1 cellular context compared by ENCODE assay signal in the genomic region with DNA sequence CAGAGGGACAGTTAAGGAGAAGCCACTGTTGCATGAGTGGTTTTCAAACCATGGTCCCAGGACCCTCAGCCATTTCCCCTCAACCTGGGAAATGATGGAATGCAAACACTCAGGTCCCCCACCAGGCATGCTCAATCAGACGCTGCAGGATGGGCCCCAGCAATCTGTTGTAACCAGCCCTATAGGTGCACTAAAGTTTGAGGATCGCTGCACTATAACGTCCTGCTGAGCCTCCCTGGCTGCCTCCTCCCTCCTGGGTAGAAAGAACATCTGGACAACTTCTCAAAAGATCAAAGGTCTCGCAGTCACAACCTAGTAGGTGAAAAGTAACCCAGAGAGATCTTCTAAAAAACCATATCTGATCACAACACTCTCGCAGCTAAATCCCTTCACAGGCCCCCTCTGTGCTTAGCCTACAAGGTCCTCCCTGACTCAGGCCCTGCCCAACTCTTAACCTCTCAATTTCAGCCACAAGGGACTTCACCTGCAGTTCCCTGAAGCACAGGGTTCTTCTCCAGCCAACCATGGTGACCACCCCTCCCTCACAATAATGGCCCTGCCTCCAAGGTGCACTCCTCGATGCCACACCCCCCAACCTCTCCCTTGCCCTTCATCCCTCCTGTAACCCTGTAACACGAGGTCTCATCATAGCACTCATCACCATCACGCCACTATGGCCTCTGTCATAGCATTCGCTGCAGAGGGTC.
TF ChIP-seq lines count a peak whose summit lies in the region.

No MANE protein-coding gene starts in this region.

TF ChIP-seq in GM12878, 131 proteins besides CTCF, POLR2A, EP300 and RAD21 (continued from another document and continues in another):
- TF ChIP-seq, protein P1, sequence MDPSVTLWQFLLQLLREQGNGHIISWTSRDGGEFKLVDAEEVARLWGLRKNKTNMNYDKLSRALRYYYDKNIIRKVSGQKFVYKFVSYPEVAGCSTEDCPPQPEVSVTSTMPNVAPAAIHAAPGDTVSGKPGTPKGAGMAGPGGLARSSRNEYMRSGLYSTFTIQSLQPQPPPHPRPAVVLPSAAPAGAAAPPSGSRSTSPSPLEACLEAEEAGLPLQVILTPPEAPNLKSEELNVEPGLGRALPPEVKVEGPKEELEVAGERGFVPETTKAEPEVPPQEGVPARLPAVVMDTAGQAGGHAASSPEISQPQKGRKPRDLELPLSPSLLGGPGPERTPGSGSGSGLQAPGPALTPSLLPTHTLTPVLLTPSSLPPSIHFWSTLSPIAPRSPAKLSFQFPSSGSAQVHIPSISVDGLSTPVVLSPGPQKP (IDR thresholded peaks at IDR 0.05; ENCODE audit: low read depth, low read length): no peak
- no peak for TF ChIP-seq SREBF2 (IDR thresholded peaks at IDR 0.05; ENCODE audit: low read length)
- no peak for TF ChIP-seq SP1 (IDR thresholded peaks at IDR 0.05; ENCODE audit: low read depth, low read length)
- TF ChIP-seq, protein P2, sequence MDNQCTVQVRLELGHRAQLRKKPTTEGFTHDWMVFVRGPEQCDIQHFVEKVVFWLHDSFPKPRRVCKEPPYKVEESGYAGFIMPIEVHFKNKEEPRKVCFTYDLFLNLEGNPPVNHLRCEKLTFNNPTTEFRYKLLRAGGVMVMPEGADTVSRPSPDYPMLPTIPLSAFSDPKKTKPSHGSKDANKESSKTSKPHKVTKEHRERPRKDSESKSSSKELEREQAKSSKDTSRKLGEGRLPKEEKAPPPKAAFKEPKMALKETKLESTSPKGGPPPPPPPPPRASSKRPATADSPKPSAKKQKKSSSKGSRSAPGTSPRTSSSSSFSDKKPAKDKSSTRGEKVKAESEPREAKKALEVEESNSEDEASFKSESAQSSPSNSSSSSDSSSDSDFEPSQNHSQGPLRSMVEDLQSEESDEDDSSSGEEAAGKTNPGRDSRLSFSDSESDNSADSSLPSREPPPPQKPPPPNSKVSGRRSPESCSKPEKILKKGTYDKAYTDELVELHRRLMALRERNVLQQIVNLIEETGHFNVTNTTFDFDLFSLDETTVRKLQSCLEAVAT (IDR thresholded peaks at IDR 0.05): no peak
- TF ChIP-seq MTA2 (IDR thresholded peaks at IDR 0.05; ENCODE audit: low read depth): peak; percentile 28; the same call in 1 of the 2 replicates
- no peak for TF ChIP-seq POLR2AphosphoS2 (IDR thresholded peaks at IDR 0.05; ENCODE audit: low read depth, low read length)
- TF ChIP-seq, protein P3, sequence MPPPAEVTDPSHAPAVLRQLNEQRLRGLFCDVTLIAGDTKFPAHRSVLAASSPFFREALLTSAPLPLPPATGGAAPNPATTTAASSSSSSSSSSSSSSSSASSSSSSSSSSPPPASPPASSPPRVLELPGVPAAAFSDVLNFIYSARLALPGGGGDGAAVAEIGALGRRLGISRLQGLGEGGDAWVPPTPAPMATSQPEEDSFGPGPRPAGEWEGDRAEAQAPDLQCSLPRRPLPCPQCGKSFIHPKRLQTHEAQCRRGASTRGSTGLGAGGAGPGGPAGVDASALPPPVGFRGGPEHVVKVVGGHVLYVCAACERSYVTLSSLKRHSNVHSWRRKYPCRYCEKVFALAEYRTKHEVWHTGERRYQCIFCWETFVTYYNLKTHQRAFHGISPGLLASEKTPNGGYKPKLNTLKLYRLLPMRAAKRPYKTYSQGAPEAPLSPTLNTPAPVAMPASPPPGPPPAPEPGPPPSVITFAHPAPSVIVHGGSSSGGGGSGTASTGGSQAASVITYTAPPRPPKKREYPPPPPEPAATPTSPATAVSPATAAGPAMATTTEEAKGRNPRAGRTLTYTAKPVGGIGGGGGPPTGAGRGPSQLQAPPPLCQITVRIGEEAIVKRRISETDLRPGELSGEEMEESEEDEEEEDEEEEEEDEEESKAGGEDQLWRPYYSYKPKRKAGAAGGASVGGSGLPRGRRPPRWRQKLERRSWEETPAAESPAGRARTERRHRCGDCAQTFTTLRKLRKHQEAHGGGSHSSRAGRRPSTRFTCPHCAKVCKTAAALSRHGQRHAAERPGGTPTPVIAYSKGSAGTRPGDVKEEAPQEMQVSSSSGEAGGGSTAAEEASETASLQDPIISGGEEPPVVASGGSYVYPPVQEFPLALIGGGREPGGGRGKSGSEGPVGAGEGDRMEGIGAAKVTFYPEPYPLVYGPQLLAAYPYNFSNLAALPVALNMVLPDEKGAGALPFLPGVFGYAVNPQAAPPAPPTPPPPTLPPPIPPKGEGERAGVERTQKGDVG (CRISPR knock-in tag; IDR thresholded peaks at IDR 0.05): no peak
- TF ChIP-seq, protein P4, sequence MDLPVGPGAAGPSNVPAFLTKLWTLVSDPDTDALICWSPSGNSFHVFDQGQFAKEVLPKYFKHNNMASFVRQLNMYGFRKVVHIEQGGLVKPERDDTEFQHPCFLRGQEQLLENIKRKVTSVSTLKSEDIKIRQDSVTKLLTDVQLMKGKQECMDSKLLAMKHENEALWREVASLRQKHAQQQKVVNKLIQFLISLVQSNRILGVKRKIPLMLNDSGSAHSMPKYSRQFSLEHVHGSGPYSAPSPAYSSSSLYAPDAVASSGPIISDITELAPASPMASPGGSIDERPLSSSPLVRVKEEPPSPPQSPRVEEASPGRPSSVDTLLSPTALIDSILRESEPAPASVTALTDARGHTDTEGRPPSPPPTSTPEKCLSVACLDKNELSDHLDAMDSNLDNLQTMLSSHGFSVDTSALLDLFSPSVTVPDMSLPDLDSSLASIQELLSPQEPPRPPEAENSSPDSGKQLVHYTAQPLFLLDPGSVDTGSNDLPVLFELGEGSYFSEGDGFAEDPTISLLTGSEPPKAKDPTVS (IDR thresholded peaks at IDR 0.05; ENCODE audit: low read depth, low read length): no peak
- no peak for TF ChIP-seq MYB (IDR thresholded peaks at IDR 0.05; ENCODE audit: borderline replicate concordance, low read depth, low read length)
- no peak for TF ChIP-seq CBFB (IDR thresholded peaks at IDR 0.05; ENCODE audit: low read depth)
- no peak for TF ChIP-seq EGR1 (IDR thresholded peaks at IDR 0.05; ENCODE audit: borderline replicate concordance in 1 of 2, low read depth in 2 of 2, low read length in 2 of 2)
- TF ChIP-seq POLR2AphosphoS5 (IDR thresholded peaks at IDR 0.05; ENCODE audit: low read length): no peak
- TF ChIP-seq IKZF2 (IDR thresholded peaks at IDR 0.05): 0 out of 4 replicates have a peak, but pooled peaks of 1 of the 2 experiments have one; percentile 43
- peak; percentile 63; the same call in 1 of the 2 replicates for TF ChIP-seq NFIC (IDR thresholded peaks at IDR 0.05; ENCODE audit: low read depth, low read length)
- TF ChIP-seq, protein P5, sequence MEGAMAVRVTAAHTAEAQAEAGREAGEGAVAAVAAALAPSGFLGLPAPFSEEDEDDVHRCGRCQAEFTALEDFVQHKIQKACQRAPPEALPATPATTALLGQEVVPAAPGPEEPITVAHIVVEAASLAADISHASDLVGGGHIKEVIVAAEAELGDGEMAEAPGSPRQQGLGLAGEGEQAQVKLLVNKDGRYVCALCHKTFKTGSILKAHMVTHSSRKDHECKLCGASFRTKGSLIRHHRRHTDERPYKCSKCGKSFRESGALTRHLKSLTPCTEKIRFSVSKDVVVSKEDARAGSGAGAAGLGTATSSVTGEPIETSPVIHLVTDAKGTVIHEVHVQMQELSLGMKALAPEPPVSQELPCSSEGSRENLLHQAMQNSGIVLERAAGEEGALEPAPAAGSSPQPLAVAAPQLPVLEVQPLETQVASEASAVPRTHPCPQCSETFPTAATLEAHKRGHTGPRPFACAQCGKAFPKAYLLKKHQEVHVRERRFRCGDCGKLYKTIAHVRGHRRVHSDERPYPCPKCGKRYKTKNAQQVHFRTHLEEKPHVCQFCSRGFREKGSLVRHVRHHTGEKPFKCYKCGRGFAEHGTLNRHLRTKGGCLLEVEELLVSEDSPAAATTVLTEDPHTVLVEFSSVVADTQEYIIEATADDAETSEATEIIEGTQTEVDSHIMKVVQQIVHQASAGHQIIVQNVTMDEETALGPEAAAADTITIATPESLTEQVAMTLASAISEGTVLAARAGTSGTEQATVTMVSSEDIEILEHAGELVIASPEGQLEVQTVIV (IDR thresholded peaks at IDR 0.05; ENCODE audit: borderline replicate concordance, partially characterized antibody): no peak
- TF ChIP-seq ZNF622 (IDR thresholded peaks at IDR 0.05): no peak
- TF ChIP-seq, protein P6, sequence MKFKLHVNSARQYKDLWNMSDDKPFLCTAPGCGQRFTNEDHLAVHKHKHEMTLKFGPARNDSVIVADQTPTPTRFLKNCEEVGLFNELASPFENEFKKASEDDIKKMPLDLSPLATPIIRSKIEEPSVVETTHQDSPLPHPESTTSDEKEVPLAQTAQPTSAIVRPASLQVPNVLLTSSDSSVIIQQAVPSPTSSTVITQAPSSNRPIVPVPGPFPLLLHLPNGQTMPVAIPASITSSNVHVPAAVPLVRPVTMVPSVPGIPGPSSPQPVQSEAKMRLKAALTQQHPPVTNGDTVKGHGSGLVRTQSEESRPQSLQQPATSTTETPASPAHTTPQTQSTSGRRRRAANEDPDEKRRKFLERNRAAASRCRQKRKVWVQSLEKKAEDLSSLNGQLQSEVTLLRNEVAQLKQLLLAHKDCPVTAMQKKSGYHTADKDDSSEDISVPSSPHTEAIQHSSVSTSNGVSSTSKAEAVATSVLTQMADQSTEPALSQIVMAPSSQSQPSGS (IDR thresholded peaks at IDR 0.05; ENCODE audit: low read length): no peak; the same call in 1 of the 2 replicates
- TF ChIP-seq MEF2A (IDR thresholded peaks at IDR 0.05; ENCODE audit: insufficient read depth, low read depth, low read length): no peak
- TF ChIP-seq, protein P7, sequence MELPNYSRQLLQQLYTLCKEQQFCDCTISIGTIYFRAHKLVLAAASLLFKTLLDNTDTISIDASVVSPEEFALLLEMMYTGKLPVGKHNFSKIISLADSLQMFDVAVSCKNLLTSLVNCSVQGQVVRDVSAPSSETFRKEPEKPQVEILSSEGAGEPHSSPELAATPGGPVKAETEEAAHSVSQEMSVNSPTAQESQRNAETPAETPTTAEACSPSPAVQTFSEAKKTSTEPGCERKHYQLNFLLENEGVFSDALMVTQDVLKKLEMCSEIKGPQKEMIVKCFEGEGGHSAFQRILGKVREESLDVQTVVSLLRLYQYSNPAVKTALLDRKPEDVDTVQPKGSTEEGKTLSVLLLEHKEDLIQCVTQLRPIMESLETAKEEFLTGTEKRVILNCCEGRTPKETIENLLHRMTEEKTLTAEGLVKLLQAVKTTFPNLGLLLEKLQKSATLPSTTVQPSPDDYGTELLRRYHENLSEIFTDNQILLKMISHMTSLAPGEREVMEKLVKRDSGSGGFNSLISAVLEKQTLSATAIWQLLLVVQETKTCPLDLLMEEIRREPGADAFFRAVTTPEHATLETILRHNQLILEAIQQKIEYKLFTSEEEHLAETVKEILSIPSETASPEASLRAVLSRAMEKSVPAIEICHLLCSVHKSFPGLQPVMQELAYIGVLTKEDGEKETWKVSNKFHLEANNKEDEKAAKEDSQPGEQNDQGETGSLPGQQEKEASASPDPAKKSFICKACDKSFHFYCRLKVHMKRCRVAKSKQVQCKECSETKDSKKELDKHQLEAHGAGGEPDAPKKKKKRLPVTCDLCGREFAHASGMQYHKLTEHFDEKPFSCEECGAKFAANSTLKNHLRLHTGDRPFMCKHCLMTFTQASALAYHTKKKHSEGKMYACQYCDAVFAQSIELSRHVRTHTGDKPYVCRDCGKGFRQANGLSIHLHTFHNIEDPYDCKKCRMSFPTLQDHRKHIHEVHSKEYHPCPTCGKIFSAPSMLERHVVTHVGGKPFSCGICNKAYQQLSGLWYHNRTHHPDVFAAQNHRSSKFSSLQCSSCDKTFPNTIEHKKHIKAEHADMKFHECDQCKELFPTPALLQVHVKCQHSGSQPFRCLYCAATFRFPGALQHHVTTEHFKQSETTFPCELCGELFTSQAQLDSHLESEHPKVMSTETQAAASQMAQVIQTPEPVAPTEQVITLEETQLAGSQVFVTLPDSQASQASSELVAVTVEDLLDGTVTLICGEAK (IDR thresholded peaks at IDR 0.05; ENCODE audit: borderline replicate concordance): no peak
- TF ChIP-seq, protein P8, sequence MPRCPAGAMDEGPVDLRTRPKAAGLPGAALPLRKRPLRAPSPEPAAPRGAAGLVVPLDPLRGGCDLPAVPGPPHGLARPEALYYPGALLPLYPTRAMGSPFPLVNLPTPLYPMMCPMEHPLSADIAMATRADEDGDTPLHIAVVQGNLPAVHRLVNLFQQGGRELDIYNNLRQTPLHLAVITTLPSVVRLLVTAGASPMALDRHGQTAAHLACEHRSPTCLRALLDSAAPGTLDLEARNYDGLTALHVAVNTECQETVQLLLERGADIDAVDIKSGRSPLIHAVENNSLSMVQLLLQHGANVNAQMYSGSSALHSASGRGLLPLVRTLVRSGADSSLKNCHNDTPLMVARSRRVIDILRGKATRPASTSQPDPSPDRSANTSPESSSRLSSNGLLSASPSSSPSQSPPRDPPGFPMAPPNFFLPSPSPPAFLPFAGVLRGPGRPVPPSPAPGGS (IDR thresholded peaks at IDR 0.05; ENCODE audit: borderline replicate concordance, insufficient read depth, low read depth, low read length, poor library complexity, severe bottlenecking): peak; percentile 76
- TF ChIP-seq, protein P9, sequence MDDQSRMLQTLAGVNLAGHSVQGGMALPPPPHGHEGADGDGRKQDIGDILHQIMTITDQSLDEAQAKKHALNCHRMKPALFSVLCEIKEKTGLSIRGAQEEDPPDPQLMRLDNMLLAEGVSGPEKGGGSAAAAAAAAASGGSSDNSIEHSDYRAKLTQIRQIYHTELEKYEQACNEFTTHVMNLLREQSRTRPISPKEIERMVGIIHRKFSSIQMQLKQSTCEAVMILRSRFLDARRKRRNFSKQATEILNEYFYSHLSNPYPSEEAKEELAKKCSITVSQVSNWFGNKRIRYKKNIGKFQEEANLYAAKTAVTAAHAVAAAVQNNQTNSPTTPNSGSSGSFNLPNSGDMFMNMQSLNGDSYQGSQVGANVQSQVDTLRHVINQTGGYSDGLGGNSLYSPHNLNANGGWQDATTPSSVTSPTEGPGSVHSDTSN (IDR thresholded peaks at IDR 0.05; ENCODE audit: insufficient replicate concordance, low read depth, low read length): no peak
- TF ChIP-seq HDGF (IDR thresholded peaks at IDR 0.05): peak; percentile 72; the same call in 1 of the 2 replicates
- no peak for TF ChIP-seq SIX5 (IDR thresholded peaks at IDR 0.05; ENCODE audit: low read depth, low read length, severe bottlenecking)
- no peak for TF ChIP-seq SMAD1 (IDR thresholded peaks at IDR 0.05; ENCODE audit: low read depth, partially characterized antibody)
- TF ChIP-seq, protein P10, sequence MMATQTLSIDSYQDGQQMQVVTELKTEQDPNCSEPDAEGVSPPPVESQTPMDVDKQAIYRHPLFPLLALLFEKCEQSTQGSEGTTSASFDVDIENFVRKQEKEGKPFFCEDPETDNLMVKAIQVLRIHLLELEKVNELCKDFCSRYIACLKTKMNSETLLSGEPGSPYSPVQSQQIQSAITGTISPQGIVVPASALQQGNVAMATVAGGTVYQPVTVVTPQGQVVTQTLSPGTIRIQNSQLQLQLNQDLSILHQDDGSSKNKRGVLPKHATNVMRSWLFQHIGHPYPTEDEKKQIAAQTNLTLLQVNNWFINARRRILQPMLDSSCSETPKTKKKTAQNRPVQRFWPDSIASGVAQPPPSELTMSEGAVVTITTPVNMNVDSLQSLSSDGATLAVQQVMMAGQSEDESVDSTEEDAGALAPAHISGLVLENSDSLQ (IDR thresholded peaks at IDR 0.05): no peak
- TF ChIP-seq ZNF217 (IDR thresholded peaks at IDR 0.05): no peak
- no peak for TF ChIP-seq GABPA (IDR thresholded peaks at IDR 0.05; ENCODE audit: low read depth)
- no peak for TF ChIP-seq SRF (IDR thresholded peaks at IDR 0.05; ENCODE audit: low read depth in 2 of 2, low read length in 2 of 2)
- no peak for TF ChIP-seq SUZ12 (IDR thresholded peaks at IDR 0.05; ENCODE audit: unreplicated experiment)
- no peak for TF ChIP-seq RB1 (IDR thresholded peaks at IDR 0.05; ENCODE audit: borderline replicate concordance)
- TF ChIP-seq NFYA (IDR thresholded peaks at IDR 0.05; ENCODE audit: borderline replicate concordance, low read depth, low read length): no peak
- no peak for TF ChIP-seq CHD2 (IDR thresholded peaks at IDR 0.05; ENCODE audit: borderline replicate concordance, low read depth, low read length)
- TF ChIP-seq HDAC2 (IDR thresholded peaks at IDR 0.05): no peak
- no peak for TF ChIP-seq CHD4 (IDR thresholded peaks at IDR 0.05)
- no peak for TF ChIP-seq ESRRA (IDR thresholded peaks at IDR 0.05; ENCODE audit: low read length)
- TF ChIP-seq PAX5 (IDR thresholded peaks at IDR 0.05; ENCODE audit: borderline replicate concordance, low read depth, low read length): peak; percentile 62; the same call in 1 of the 2 replicates
- TF ChIP-seq JUNB (IDR thresholded peaks at IDR 0.05): no peak
